ENCODE assay signal across 33 cellular contexts in genomic region chr1:89935235-89935634, GRCh38. TPM values are rescaled to one million over a fixed set of nuclear protein-coding genes. Genes with fewer than 3 reads are reported as not detected.
DNase-seq lines count a peak whose midpoint lies in the region; ATAC-seq, FAIRE-seq and TF ChIP-seq lines count a peak whose summit lies in the region.
"Had no signal": no experiment of that assay in that cellular context is flagged by ENCODE, and none has a peak within 500 bp of the region (broad histone marks: within the 10 kb centered on the region; RNA-seq: fewer than 3 reads in every experiment).

No MANE protein-coding gene starts in this region.

- no peak overlapping the region for H2AFZ ChIP-seq in K562 (ENCODE audit: low read depth, low read length)

- CTCF ChIA-PET in K562 (lab: Yijun Ruan, JAX; ENCODE audit: low intra/inter-chr PET ratio) = no interaction called here

- DNase-seq in Ammon's horn (ENCODE audit: low spot score) = peak; percentile 75
- no peak for DNase-seq in K562 (ENCODE audit: extremely low read depth in 1 of 4, low spot score in 3 of 4)
- DNase-seq in pons (ENCODE audit: low spot score) = peak; percentile 82
- DNase-seq in transverse colon = no peak
- no peak for DNase-seq in activated CD4-positive, CD25-positive, alpha-beta regulatory T cell treated with anti-CD3 and anti-CD28 coated beads, Interleukin-2, amount 50 U/mL, for 72 hours
- no peak for DNase-seq in DMS 273 (lab: John Stamatoyannopoulos, UW; ENCODE audit: unreplicated experiment)
- no peak for DNase-seq in NCI-H2196 treated with DMSO at 0.1 percent for 48 hours (lab: John Stamatoyannopoulos, UW; ENCODE audit: unreplicated experiment)
- DNase-seq: activated CD4-positive, alpha-beta T cell treated with anti-CD3 and anti-CD28 coated beads, Interleukin-2, amount 10 ng/mL, durations not matched to agents 7 days and 5 days; activated effector memory CD4-positive, alpha-beta T cell treated with anti-CD3 and anti-CD28 coated beads, Interleukin-2, amount 50 U/mL, for 16 hours; activated T-cell treated with anti-CD3 and anti-CD28 coated beads, Interleukin-2, amount 50 U/mL, for 1 hour; dermis blood vessel endothelial cell; DMS79 treated with DMSO at 0.1 percent for 48 hours; esophagus squamous epithelium; foreskin keratinocyte; GDM1; heart right ventricle; IMR-90; NCI-H146; NCI-H345; NCI-H774; ovary; right cardiac atrium; SIG-M5; spleen; stimulated activated CD4-positive, alpha-beta T cell treated with anti-CD3 and anti-CD28 coated beads, Interleukin-2, amount 100 ng/mL, for 24 hours; stomach; SW 1271; T-helper 9 cell; trophoblast cell had no signal

- no peak for ATAC-seq in K562
- ATAC-seq: foreskin keratinocyte; heart right ventricle; natural killer cell treated with Interleukin-12 subunit alpha and Interleukin-12 subunit beta and Interleukin-15 and Interleukin-18, amount 100 ng/mL, for 72 hours; right cardiac atrium had no signal

- 76% methylated on average over 4 of the region's 4 CpGs for WGBS in K562 (ENCODE audit: insufficient coverage, low coverage, missing lambda C conversion rate)
- WGBS in transverse colon (ENCODE audit: low coverage in 1 of 2), 2 donors = 88% methylated on average over 4 of the region's 4 CpGs; no CpG with 5 or more reads in 1 of the 2 donors

- no peaks in the 10 kb centered on the region for H3K9me3 ChIP-seq in K562 (replicated peaks; ENCODE audit: control insufficient read depth, insufficient read depth, low read depth, low read length)
- H3K9me3 ChIP-seq in iPS-15b (ENCODE audit: control insufficient read depth, insufficient read depth, low read length) = no peaks in the 10 kb centered on the region
- no peaks in the 10 kb centered on the region for H3K9me3 ChIP-seq in transverse colon
- H3K9me3 ChIP-seq: ascending aorta, esophagus squamous epithelium, heart right ventricle, ovary, spleen, stomach had no signal

- TF ChIP-seq EP300 in K562 (IDR thresholded peaks at IDR 0.05; ENCODE audit: low read length) (no peak), transverse colon (IDR thresholded peaks at IDR 0.05; ENCODE audit: low read depth) (no peak)

- H3K4me3 ChIP-seq in K562 = no peak overlapping the region
- no peak overlapping the region for H3K4me3 ChIP-seq in iPS-15b (ENCODE audit: low read depth, low read length)
- H3K4me3 ChIP-seq in transverse colon = no peak overlapping the region
- H3K4me3 ChIP-seq: ascending aorta, esophagus squamous epithelium, heart right ventricle, ovary, spleen, stomach had no signal

- intact Hi-C loops in K562 (cut with micrococcal nuclease) = no loop called here
- intact Hi-C loops in transverse colon (cut with DNase I; ENCODE audit: low total_unique reads) = no loop called here

- POLR2A ChIA-PET in K562 (lab: Yijun Ruan, JAX) = interaction anchor here (1.0 kb wide), 1 partner anchor 28 kb away, joined by 3 read pairs; no protein-coding TSS in a partner anchor

- TF ChIP-seq POLR2A in K562 (conservative IDR thresholded peaks at IDR 0.05) (no peak), transverse colon (IDR thresholded peaks at IDR 0.05) (no peak)

- peaks cover 48% of the 10 kb centered on the region for H3K36me3 ChIP-seq in K562 (ENCODE audit: control insufficient read depth, insufficient read depth, low read length)
- H3K36me3 ChIP-seq in iPS-15b (ENCODE audit: control insufficient read depth, insufficient read depth, low read length) = peaks cover 10% of the 10 kb centered on the region
- H3K36me3 ChIP-seq in transverse colon = no peaks in the 10 kb centered on the region
- H3K36me3 ChIP-seq: ovary had no signal

- H3K4me1 ChIP-seq in K562 (replicated peaks in 1 of 2; ENCODE audit: control insufficient read depth in 2 of 2, insufficient read depth in 2 of 2, low read length in 2 of 2) (peaks cover 0 to 25% of the 10 kb centered on the region in 2 experiments; a peak in 3 of 5 replicates), iPS-15b (ENCODE audit: control insufficient read depth, insufficient read depth, low read length) (peaks cover 32% of the 10 kb centered on the region), transverse colon (no peaks in the 10 kb centered on the region)
- H3K4me1 ChIP-seq: ascending aorta, foreskin keratinocyte had no signal

- no peak overlapping the region for H3K4me2 ChIP-seq in K562 (ENCODE audit: insufficient read depth, low read length)

- H3K27me3 ChIP-seq in K562 (ENCODE audit: control insufficient read depth in 2 of 2, insufficient read depth in 2 of 2, low read length in 2 of 2) (no peaks in the 10 kb centered on the region), iPS-15b (ENCODE audit: control insufficient read depth, insufficient read depth, low read length) (no peaks in the 10 kb centered on the region), transverse colon (no peaks in the 10 kb centered on the region)
- H3K27me3 ChIP-seq: ascending aorta, esophagus squamous epithelium, foreskin keratinocyte, heart right ventricle, ovary, spleen, stomach had no signal

- TF ChIP-seq CTCF in K562 (IDR thresholded peaks at IDR 0.05 in 2 of 3, conservative IDR thresholded peaks at IDR 0.05 in 1 of 3; ENCODE audit: insufficient read depth in 2 of 3, low read depth in 1 of 3, low read length in 3 of 3) (no peak), transverse colon (IDR thresholded peaks at IDR 0.05) (no peak)

- H3K9me1 ChIP-seq in K562 (ENCODE audit: control insufficient read depth, insufficient read depth, low read length) = no peaks in the 10 kb centered on the region

- H3K9ac ChIP-seq in K562 (ENCODE audit: insufficient read depth in 1 of 2, low read depth in 2 of 2, low read length in 2 of 2) = no peak overlapping the region
- H3K9ac ChIP-seq in iPS-15b (ENCODE audit: low read depth, low read length) = peak overlapping the region; percentile 39

- BruUV-seq in K562 (replicated peaks; lab: Mats Ljungman, UMichigan) = TSS peak; percentile 11

- H4K20me1 ChIP-seq in K562 (replicated peaks; ENCODE audit: control insufficient read depth, insufficient read depth, low read length) = no peaks in the 10 kb centered on the region

- no peaks in the 10 kb centered on the region for H3K79me2 ChIP-seq in K562 (ENCODE audit: control insufficient read depth, insufficient read depth, low read length)

- no peak for TF ChIP-seq RAD21 in K562 (CRISPR knock-in tag; conservative IDR thresholded peaks at IDR 0.05 in 1 of 2, IDR thresholded peaks at IDR 0.05 in 1 of 2)

- FAIRE-seq in K562 (lab: Jason Lieb, UNC) = no peak

- H3K27ac ChIP-seq in K562 (ENCODE audit: extremely low read depth, low read depth, low read length) = no peak overlapping the region
- no peak overlapping the region for H3K27ac ChIP-seq in transverse colon
- H3K27ac ChIP-seq: 22Rv1, ascending aorta, esophagus squamous epithelium, foreskin keratinocyte, heart right ventricle, ovary, spleen, stomach had no signal

- in situ Hi-C loops in K562 (cut with MboI) = no loop called here
- in situ Hi-C loops in transverse colon (cut with MboI; ENCODE audit: low pct_ligation_motif_present in 1 of 4, low pct_unique_long_range_greater_than_20kb in 1 of 4, low sequenced_read_pairs in 3 of 4) = no loop called here

TF ChIP-seq in K562, 482 proteins besides CTCF, POLR2A, EP300 and RAD21 (continues in another document):
- TF ChIP-seq ZBTB5 (IDR thresholded peaks at IDR 0.05) = no peak
- TF ChIP-seq GATA2 (CRISPR knock-in tag; IDR thresholded peaks at IDR 0.05) = no peak
- TF ChIP-seq CREB1 (IDR thresholded peaks at IDR 0.05) = no peak
- no peak for TF ChIP-seq CREB1 (CRISPR knock-in tag; IDR thresholded peaks at IDR 0.05)

RNA-seq across cellular contexts. Expression of gene ZNF326, which starts 59.7 kb away (rescaled TPM):
- 16.4 and 77.7 TPM in 2 replicates for total RNA-seq in K562 (2011; cell fraction: chromatin; rRNA removed; ENCODE audit: low replicate concordance)
- 11.0 and 16.2 TPM in 2 replicates for total RNA-seq in K562 (2011; cell fraction: nucleolus; rRNA removed)
- 31.3 and 61.9 TPM in 2 replicates for total RNA-seq in K562 (2011; cell fraction: nucleoplasm; rRNA removed)
- total RNA-seq in K562 (2014; rRNA removed) (7.2 and 9.2 TPM in 2 replicates), K562 (2014; rRNA removed; fragmentation: Illumina TruSeq; extraction: Trizol) (20.1 and 24.4 TPM in 2 replicates), K562 (2015; rRNA removed; fragmentation: Illumina TruSeq; extraction: Trizol) (17.1 and 19.4 TPM in 2 replicates), K562 (2021) (17.6 and 23.5 TPM in 2 replicates), transverse colon (10 to 100 TPM; 32.4 to 59.1 (median 39.9) TPM)
- polyA plus RNA-seq in K562 (2011; rRNA removed) (29.5 and 30.6 TPM in 2 replicates), K562 (2014; fragmentation: Illumina TruSeq; extraction: Trizol) (26.8 and 33.2 TPM in 2 replicates), K562 (2014; fragmentation: Nextera tagmentation; extraction: Ambion mirVana) (1 to 10 TPM; 7.3 to 7.7 TPM), K562 (2014; rRNA removed) (30.4 and 31.6 TPM in 2 replicates)
- 10.0 and 21.1 TPM in 2 replicates for polyA plus RNA-seq in K562 (2011; cell fraction: cytosol; rRNA removed)
- 27.1 and 38.8 TPM in 2 replicates for polyA plus RNA-seq in K562 (2011; cell fraction: nucleus; rRNA removed)
- polyA plus RNA-seq in K562 (2012) = 13.6 and 33.7 TPM in 2 replicates
- polyA minus RNA-seq in K562 (2011; rRNA and poly(A)+ RNA removed) = 44.2 and 52.3 TPM in 2 replicates
- polyA minus RNA-seq in K562 (2011; cell fraction: cytosol; rRNA and poly(A)+ RNA removed) = 11.2 and 14.7 TPM in 2 replicates
- polyA minus RNA-seq in K562 (2011; cell fraction: nucleus; rRNA and poly(A)+ RNA removed) = 63.7 and 116 TPM in 2 replicates

Comparison
In these comparisons a context has a peak if more than half of its experiments do, and no peak if none do; other contexts are left out.
1. DNase-seq: peak in Ammon's horn (single experiment) and pons (single experiment); none in K562 (0 of 4), transverse colon (single experiment), activated CD4-positive, CD25-positive, alpha-beta regulatory T cell treated with anti-CD3 and anti-CD28 coated beads, Interleukin-2, amount 50 U/mL, for 72 hours (single experiment), DMS 273 (single experiment) and NCI-H2196 treated with DMSO at 0.1 percent for 48 hours (single experiment).